Comparison of ENCODE assay signal across 8 cellular contexts in the genomic region with DNA sequence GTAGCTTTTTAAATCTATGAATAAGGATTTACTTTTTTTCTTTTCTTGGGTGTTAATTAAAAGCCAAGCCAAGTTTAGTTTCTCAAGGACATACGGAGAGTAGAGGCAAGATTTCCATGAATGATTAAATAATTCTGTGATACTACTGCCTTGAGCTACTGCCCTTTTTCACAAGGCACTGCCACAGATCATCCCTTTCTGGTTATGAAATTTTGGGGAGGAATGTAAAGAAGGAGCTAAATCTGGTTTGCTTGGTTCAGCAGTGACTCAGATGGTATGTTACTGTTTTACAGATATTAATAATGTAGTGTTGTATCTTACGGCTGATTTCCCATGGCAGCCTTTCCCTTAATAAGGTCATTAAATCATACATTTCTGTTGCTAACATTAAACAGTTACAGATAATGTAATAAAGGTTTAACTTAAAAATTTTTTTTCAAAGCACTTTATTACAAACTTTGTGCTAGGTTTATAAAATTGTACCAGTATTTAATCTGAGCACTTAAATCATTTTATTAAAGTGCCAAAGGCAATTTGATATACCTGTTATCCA. TPM values are rescaled to one million over a fixed set of nuclear protein-coding genes. Genes with fewer than 3 reads are reported as not detected.
DNase-seq lines count a peak whose midpoint lies in the region; ATAC-seq lines count a peak whose summit lies in the region.

No MANE protein-coding gene starts in this region.

- H3K27ac Mint-ChIP-seq in T-cell: peak overlapping the region; percentile 75 to 98

- H3K4me1 Mint-ChIP-seq in T-cell: peaks cover 66 to 69% (median 67%) of the 10 kb centered on the region in 3 donors

- intact Hi-C loops in left colon (cut with DNase I, micrococcal nuclease): loop anchor here in 1 of 2 donors (10.0 kb wide), 1 partner anchor 52 kb away; no protein-coding TSS in a partner anchor

- peak overlapping the region; percentile 85 for H3K4me2 ChIP-seq in GM23248 (ENCODE audit: unreplicated experiment)

- WGBS in GM23248 (ENCODE audit: low coverage in 1 of 2, low lambda C conversion rate in 2 of 2, missing lambda C conversion rate in 2 of 2), 2 experiments: 1 to 2% methylated on average over 2 of the region's 2 CpGs

- H3K9me2 ChIP-seq in GM23248 (ENCODE audit: insufficient read depth): no peaks in the 10 kb centered on the region

- H3K9ac ChIP-seq in GM23248: peak overlapping the region; percentile 98

- ATAC-seq in T-cell (replicated peaks in 1 of 4) (no peak), left colon (no peak), GM21381 (IDR thresholded peaks at IDR 0.05; ENCODE audit: unreplicated experiment) (no peak)

- CTCF ChIA-PET in T-cell (lab: Charles Lee): interaction anchor here (0.5 to 1.4 kb wide), 4 partner anchors 44 to 304 kb away, joined by 3 to 6 read pairs (median 4); no protein-coding TSS in a partner anchor

- no peaks in the 10 kb centered on the region for H3K9me3 ChIP-seq in GM23248 (ENCODE audit: low read depth)

- H3K27ac ChIP-seq in GM23248 (peak overlapping the region; percentile 96), skin epidermis (peak overlapping the region in 14 of 21 experiments; percentile 95 to 100 (median 99))

- peaks cover 41% of the 10 kb centered on the region for H3F3A ChIP-seq in GM23248 (ENCODE audit: insufficient read depth)

- DNase-seq in GM23248: peak; percentile 90
- no peak for DNase-seq in T-cell
- peak; percentile 38 for DNase-seq in fibroblast of the conjunctiva (ENCODE audit: low read depth)
- DNase-seq in germinal center (ENCODE audit: low spot score): no peak
- DNase-seq in activated CD4-positive, alpha-beta T cell treated with anti-CD3 and anti-CD28 coated beads, Interleukin-2, amount 50 U/mL, for 4 hours: no peak
- no peak for DNase-seq in left colon

- H3K4me1 ChIP-seq in GM23248 (ENCODE audit: insufficient read depth): peaks cover 29% of the 10 kb centered on the region

- 0 out of 2 replicates have a peak overlapping the region, but pooled peaks have one; percentile 0 for H2AFZ ChIP-seq in GM23248

- H4K20me1 ChIP-seq in GM23248 (ENCODE audit: insufficient read depth): peaks cover 15% of the 10 kb centered on the region; the same call in 1 of the 2 replicates

- H3K4me3 ChIP-seq in GM23248 (peak overlapping the region; percentile 95), skin epidermis (peak overlapping the region; percentile 66 to 98 (median 93))

- H3K27me3 Mint-ChIP-seq in T-cell: no peaks in the 10 kb centered on the region

- no peaks in the 10 kb centered on the region for H3K36me3 Mint-ChIP-seq in T-cell

- peak overlapping the region; percentile 98 to 100 (median 100) for H3K4me3 Mint-ChIP-seq in T-cell

- POLR2A ChIA-PET in T-cell (lab: Charles Lee): interaction anchor here in 1 of 2 donors (0.6 to 1.0 kb wide), 4 partner anchors 9 to 30 kb away, joined by 3 to 5 read pairs (median 4); no protein-coding TSS in a partner anchor

- H3K9me3 Mint-ChIP-seq in T-cell: no peaks in the 10 kb centered on the region

- H3K36me3 ChIP-seq in GM23248 (ENCODE audit: low read depth): no peaks in the 10 kb centered on the region

- in situ Hi-C loops in GM23248 (cut with MboI): no loop called here

- peaks cover 75% of the 10 kb centered on the region for H3K79me2 ChIP-seq in GM23248 (ENCODE audit: insufficient read depth)

- H3K27me3 ChIP-seq in GM23248 (replicated peaks; ENCODE audit: insufficient read depth): no peaks in the 10 kb centered on the region

RNA-seq across cellular contexts. Expression of gene WSB1, which starts 2.6 kb away (rescaled TPM):
- 127 and 155 TPM in 2 replicates for total RNA-seq in GM23248 (2014; rRNA removed; shearing (Covaris generic))
- 116 and 135 TPM in 2 replicates for polyA plus RNA-seq in GM23248 (2016; fragmentation: Nextera tagmentation; extraction: Ambion mirVana)
- 100 to 1,000 TPM; 103 to 142 (median 115) TPM for total RNA-seq in T-cell
- total RNA-seq in left colon: 100 to 1,000 TPM in 1 of 2 donors, 10 to 100 TPM in 1; 91.9 to 121 TPM

Comparison
In these comparisons a context has a peak if more than half of its experiments do, and no peak if none do; other contexts are left out.
1. DNase-seq: peak in GM23248 (single experiment) and fibroblast of the conjunctiva (single experiment); none in T-cell (0 of 34), germinal center (single experiment), activated CD4-positive, alpha-beta T cell treated with anti-CD3 and anti-CD28 coated beads, Interleukin-2, amount 50 U/mL, for 4 hours (0 of 2) and left colon (0 of 2).